9 cellular contexts compared by ENCODE assay signal in the genomic region with DNA sequence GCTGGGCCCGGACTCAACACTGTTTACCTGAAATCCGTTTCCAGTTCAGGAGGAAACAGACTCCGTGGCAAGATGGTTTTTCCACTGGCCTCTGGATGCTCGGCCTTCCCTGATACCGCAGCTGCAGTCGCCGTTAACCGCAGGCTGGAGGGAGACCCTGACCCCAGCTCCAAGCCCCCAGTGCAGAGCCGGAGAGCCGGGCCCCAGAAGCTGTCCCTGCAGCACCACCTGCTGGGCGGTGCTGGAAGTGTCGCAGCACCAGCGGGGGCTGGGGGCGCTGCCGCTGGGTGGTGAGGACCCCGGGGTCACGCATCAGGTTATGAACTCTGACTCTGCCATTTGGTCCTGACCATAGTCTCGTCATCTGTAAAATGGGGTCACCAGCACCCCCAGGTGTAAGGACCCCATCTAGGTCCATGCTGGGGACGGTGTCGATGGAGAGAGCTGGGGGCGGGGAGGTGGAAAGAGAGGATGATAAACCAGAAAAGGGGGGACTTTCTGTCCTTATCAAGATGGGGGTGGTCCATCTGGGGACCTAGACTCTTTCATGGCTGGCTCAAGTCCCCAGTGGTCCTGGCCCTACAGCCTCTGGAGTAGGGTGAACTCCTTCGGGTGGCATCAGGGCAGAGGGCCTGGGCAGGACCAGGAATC. TPM values are rescaled to one million over a fixed set of nuclear protein-coding genes. Genes with fewer than 3 reads are reported as not detected.
DNase-seq lines count a peak whose midpoint lies in the region; ATAC-seq, FAIRE-seq and TF ChIP-seq lines count a peak whose summit lies in the region.
"Had no signal": no experiment of that assay in that cellular context is flagged by ENCODE, and none has a peak within 500 bp of the region (broad histone marks: within the 10 kb centered on the region; RNA-seq: fewer than 3 reads in every experiment).

No MANE protein-coding gene starts in this region.

- no peak for FAIRE-seq in GM19239 (lab: Jason Lieb, UNC)

- peaks cover under 1% of the 10 kb centered on the region for H3K36me3 Mint-ChIP-seq in endothelial cell (ENCODE audit: low read depth, unreplicated experiment)
- peaks cover 3% of the 10 kb centered on the region for H3K36me3 Mint-ChIP-seq in osteocyte (ENCODE audit: unreplicated experiment)
- H3K36me3 Mint-ChIP-seq in T-helper 2 cell treated with Interferon-gamma antibody and Interleukin-4, amounts not matched to agents 5 μg/mL and 100 μg/mL, for 36 hours (ENCODE audit: low read depth), result no peaks in the 10 kb centered on the region
- H3K36me3 Mint-ChIP-seq: activated naive CD8-positive, alpha-beta T cell had no signal

- H3K27me3 Mint-ChIP-seq in endothelial cell (ENCODE audit: unreplicated experiment), result peaks cover 9% of the 10 kb centered on the region
- peaks cover 25% of the 10 kb centered on the region for H3K27me3 Mint-ChIP-seq in osteocyte (ENCODE audit: unreplicated experiment)
- no peaks in the 10 kb centered on the region for H3K27me3 Mint-ChIP-seq in T-helper 2 cell treated with Interferon-gamma antibody and Interleukin-4, amounts not matched to agents 5 μg/mL and 100 μg/mL, for 36 hours (ENCODE audit: low read depth)

- H3K9me3 Mint-ChIP-seq in endothelial cell (ENCODE audit: unreplicated experiment) (peaks cover 13% of the 10 kb centered on the region), osteocyte (ENCODE audit: unreplicated experiment) (peaks cover 17% of the 10 kb centered on the region)
- peaks cover 18% of the 10 kb centered on the region for H3K9me3 Mint-ChIP-seq in T-helper 2 cell treated with Interferon-gamma antibody and Interleukin-4, amounts not matched to agents 5 μg/mL and 100 μg/mL, for 36 hours

- H3K27ac Mint-ChIP-seq in endothelial cell (ENCODE audit: unreplicated experiment) (no peak overlapping the region), osteocyte (ENCODE audit: unreplicated experiment) (no peak overlapping the region)
- H3K27ac Mint-ChIP-seq in T-helper 2 cell treated with Interferon-gamma antibody and Interleukin-4, amounts not matched to agents 5 μg/mL and 100 μg/mL, for 36 hours, result no peak overlapping the region
- H3K27ac Mint-ChIP-seq: activated naive CD8-positive, alpha-beta T cell had no signal

- H3K4me3 Mint-ChIP-seq in endothelial cell (ENCODE audit: unreplicated experiment), result no peak overlapping the region
- H3K4me3 Mint-ChIP-seq in osteocyte (ENCODE audit: unreplicated experiment), result no peak overlapping the region
- no peak overlapping the region for H3K4me3 Mint-ChIP-seq in T-helper 2 cell treated with Interferon-gamma antibody and Interleukin-4, amounts not matched to agents 5 μg/mL and 100 μg/mL, for 36 hours
- H3K4me3 Mint-ChIP-seq: activated naive CD8-positive, alpha-beta T cell had no signal

- TF ChIP-seq CTCF in endothelial cell (IDR thresholded peaks at IDR 0.05; ENCODE audit: unreplicated experiment), result peak; percentile 99
- TF ChIP-seq CTCF in osteocyte (IDR thresholded peaks at IDR 0.05), result peak; percentile 98

- H3K4me1 Mint-ChIP-seq in endothelial cell (ENCODE audit: unreplicated experiment) (no peaks in the 10 kb centered on the region), osteocyte (ENCODE audit: unreplicated experiment) (no peaks in the 10 kb centered on the region)
- H3K4me1 Mint-ChIP-seq in T-helper 2 cell treated with Interferon-gamma antibody and Interleukin-4, amounts not matched to agents 5 μg/mL and 100 μg/mL, for 36 hours (ENCODE audit: low read depth), result no peaks in the 10 kb centered on the region

- DNase-seq in 8988T, result peak; percentile 94
- DNase-seq in GM19239 (ENCODE audit: insufficient read length, low spot score), result peak; percentile 76
- DNase-seq in activated CD4-positive, alpha-beta T cell treated with anti-CD3 and anti-CD28 coated beads for 4 hours, result peak; percentile 28 to 31
- peak; percentile 71 for DNase-seq in endothelial cell (ENCODE audit: low spot score)
- DNase-seq in osteocyte (ENCODE audit: extremely low spot score, unreplicated experiment), result no peak
- no peak for DNase-seq in T-helper 2 cell treated with Interferon-gamma antibody and Interleukin-4, amounts not matched to agents 5 μg/mL and 100 μg/mL, for 36 hours (ENCODE audit: low spot score)
- no peak for DNase-seq in ureter (ENCODE audit: low spot score)

- no peak for ATAC-seq in GM19035 (IDR thresholded peaks at IDR 0.05; ENCODE audit: unreplicated experiment)

RNA-seq across cellular contexts. Expression of gene CHRNA4, which starts 20.8 kb away (rescaled TPM):
- 2.6 TPM for total RNA-seq in endothelial cell (ENCODE audit: unreplicated experiment)
- not detected in 2 replicates for total RNA-seq in osteocyte
- not detected for total RNA-seq in ureter

Comparison
In these comparisons a context has a peak if more than half of its experiments do, and no peak if none do; other contexts are left out.
1. DNase-seq: peak in 8988T (single experiment), GM19239 (single experiment), activated CD4-positive, alpha-beta T cell treated with anti-CD3 and anti-CD28 coated beads for 4 hours (2 of 2) and endothelial cell (single experiment); none in osteocyte (single experiment), T-helper 2 cell treated with Interferon-gamma antibody and Interleukin-4, amounts not matched to agents 5 μg/mL and 100 μg/mL, for 36 hours (single experiment) and ureter (single experiment).